8 cellular contexts compared by ENCODE assay signal in the genomic region with DNA sequence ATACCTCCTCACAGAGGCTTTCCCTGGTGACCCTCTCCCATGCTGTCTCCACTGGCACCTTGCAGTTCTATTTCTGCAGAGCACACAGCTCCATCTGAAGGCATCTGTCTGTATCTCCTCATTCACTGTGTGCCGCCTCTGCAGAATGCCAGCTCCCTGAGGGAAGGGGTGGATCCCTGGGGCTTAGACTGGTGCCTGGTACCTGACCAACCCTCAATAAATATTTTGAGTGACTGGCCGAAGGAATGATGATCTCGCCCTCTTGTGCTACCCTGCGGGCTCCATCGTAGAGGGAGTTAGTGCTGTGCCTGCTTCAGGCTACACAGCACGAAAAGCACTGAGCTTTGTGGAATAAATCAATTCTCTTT. TPM values are rescaled to one million over a fixed set of nuclear protein-coding genes. Genes with fewer than 3 reads are reported as not detected.
DNase-seq lines count a peak whose midpoint lies in the region; ATAC-seq and TF ChIP-seq lines count a peak whose summit lies in the region.

No MANE protein-coding gene starts in this region.

- H3K9me3 Mint-ChIP-seq in CD4-positive, CD25-positive, alpha-beta regulatory T cell, result peaks cover 0 to 3% (median 0%) of the 10 kb centered on the region in 7 donors

- H3F3A ChIP-seq in Loucy (ENCODE audit: low read depth), result no peaks in the 10 kb centered on the region; the same call in 1 of the 2 replicates

- TF ChIP-seq CTCF in Loucy (conservative IDR thresholded peaks at IDR 0.05; ENCODE audit: low read length) (peak; percentile 16; the same call in 1 of the 2 replicates), colonic mucosa (IDR thresholded peaks at IDR 0.05) (no peak), osteoblast (IDR thresholded peaks at IDR 0.05; ENCODE audit: extremely low read depth, low read depth, low read length) (no peak)

- peak overlapping the region; percentile 86 to 98 (median 89) for H3K27ac Mint-ChIP-seq in CD4-positive, CD25-positive, alpha-beta regulatory T cell

- intact Hi-C loops in colonic mucosa (cut with DNase I), result loop anchor here (5.0 kb wide), 1 partner anchor 166 kb away; a partner anchor contains a TSS

- H2AFZ ChIP-seq in Loucy (ENCODE audit: low read length), result no peak overlapping the region
- no peak overlapping the region for H2AFZ ChIP-seq in osteoblast (ENCODE audit: low read length)

- H3K4me1 ChIP-seq in CD4-positive, CD25-positive, alpha-beta regulatory T cell (ENCODE audit: control insufficient read depth, insufficient read depth, low read length, poor library complexity, severe bottlenecking), result peaks cover 71% of the 10 kb centered on the region
- H3K4me1 ChIP-seq in Loucy (ENCODE audit: insufficient read depth, low read length, poor library complexity, severe bottlenecking) (peaks cover 9% of the 10 kb centered on the region), colonic mucosa (peaks cover 5% of the 10 kb centered on the region), osteoblast (ENCODE audit: insufficient read depth, low read length) (peaks cover 14% of the 10 kb centered on the region)

- peaks cover 12 to 61% (median 41%) of the 10 kb centered on the region in 4 donors for H3K4me1 Mint-ChIP-seq in CD4-positive, CD25-positive, alpha-beta regulatory T cell

- H3K4me2 ChIP-seq in Loucy (ENCODE audit: low read depth, low read length, poor library complexity, severe bottlenecking), result peak overlapping the region; percentile 61
- H3K4me2 ChIP-seq in osteoblast (ENCODE audit: insufficient read depth, low read length), result no peak overlapping the region

- ATAC-seq in CD4-positive, CD25-positive, alpha-beta regulatory T cell (ENCODE audit: low read depth in 2 of 2), result no peak
- no peak for ATAC-seq in HG02571 (IDR thresholded peaks at IDR 0.05; ENCODE audit: unreplicated experiment)
- ATAC-seq in GM18520 (IDR thresholded peaks at IDR 0.05; ENCODE audit: unreplicated experiment), result no peak

- H3K27me3 Mint-ChIP-seq in CD4-positive, CD25-positive, alpha-beta regulatory T cell, result peaks cover 17% of the 10 kb centered on the region

- H4K20me1 ChIP-seq in Loucy (ENCODE audit: insufficient read depth, low read length, poor library complexity, severe bottlenecking) (no peaks in the 10 kb centered on the region), osteoblast (ENCODE audit: insufficient read depth, low read length) (peaks cover 4% of the 10 kb centered on the region)

- peaks cover 6% of the 10 kb centered on the region for H3K36me3 Mint-ChIP-seq in CD4-positive, CD25-positive, alpha-beta regulatory T cell

- peak overlapping the region; percentile 90 for H3K27ac ChIP-seq in CD4-positive, CD25-positive, alpha-beta regulatory T cell (ENCODE audit: insufficient read depth, low read length, poor library complexity, severe bottlenecking)
- H3K27ac ChIP-seq in colonic mucosa (peak overlapping the region; percentile 13), osteoblast (ENCODE audit: low read depth, low read length) (no peak overlapping the region)

- peaks cover 6% of the 10 kb centered on the region for H3K36me3 ChIP-seq in CD4-positive, CD25-positive, alpha-beta regulatory T cell (ENCODE audit: control insufficient read depth, insufficient read depth, low read length)
- H3K36me3 ChIP-seq in Loucy (ENCODE audit: insufficient read depth, low read length) (no peaks in the 10 kb centered on the region), colonic mucosa (no peaks in the 10 kb centered on the region), osteoblast (ENCODE audit: insufficient read depth, low read length) (no peaks in the 10 kb centered on the region)

- no peaks in the 10 kb centered on the region for H3K79me2 ChIP-seq in Loucy (ENCODE audit: insufficient read depth, low read length)
- no peaks in the 10 kb centered on the region for H3K79me2 ChIP-seq in osteoblast (ENCODE audit: insufficient read depth, low read length)

- H3K4me3 Mint-ChIP-seq in CD4-positive, CD25-positive, alpha-beta regulatory T cell, result peak overlapping the region; percentile 85 to 97 (median 90)

- peak overlapping the region; percentile 80 for H3K4me3 ChIP-seq in CD4-positive, CD25-positive, alpha-beta regulatory T cell (ENCODE audit: low read depth, low read length)
- H3K4me3 ChIP-seq in Loucy (ENCODE audit: low read length, poor library complexity, severe bottlenecking) (no peak overlapping the region), colonic mucosa (no peak overlapping the region), osteoblast (ENCODE audit: insufficient read depth, low read length) (no peak overlapping the region)

- H3K9me2 ChIP-seq in Loucy (replicated peaks; ENCODE audit: low read depth, low read length), result no peaks in the 10 kb centered on the region

- no peaks in the 10 kb centered on the region for H3K9me3 ChIP-seq in CD4-positive, CD25-positive, alpha-beta regulatory T cell (ENCODE audit: control insufficient read depth in 2 of 2, low read length in 2 of 2)
- H3K9me3 ChIP-seq in Loucy (ENCODE audit: insufficient read depth, low read depth, low read length) (no peaks in the 10 kb centered on the region), colonic mucosa (no peaks in the 10 kb centered on the region), osteoblast (ENCODE audit: low read depth, low read length) (no peaks in the 10 kb centered on the region)

- H3K27me3 ChIP-seq in CD4-positive, CD25-positive, alpha-beta regulatory T cell (ENCODE audit: control insufficient read depth, insufficient read depth, low read length), result peaks cover 3% of the 10 kb centered on the region
- H3K27me3 ChIP-seq in Loucy (ENCODE audit: insufficient read depth, low read length, poor library complexity, severe bottlenecking) (no peaks in the 10 kb centered on the region), colonic mucosa (peaks cover 18% of the 10 kb centered on the region), osteoblast (ENCODE audit: insufficient read depth, low read length) (peaks cover 29% of the 10 kb centered on the region)

- no peak overlapping the region for H3K9ac ChIP-seq in Loucy (ENCODE audit: low read depth, low read length, poor library complexity, severe bottlenecking)
- peak overlapping the region in 1 of 2 donors; percentile 5 for H3K9ac ChIP-seq in colonic mucosa (ENCODE audit: low read depth in 2 of 2, low read length in 2 of 2)

- no peak for DNase-seq in CD4-positive, CD25-positive, alpha-beta regulatory T cell
- DNase-seq in colonic mucosa (no peak), osteoblast (ENCODE audit: insufficient read length, low spot score, missing footprints) (peak; percentile 49), NCI-H1930 (lab: John Stamatoyannopoulos, UW) (no peak), NCI-H2171 treated with DMSO at 0.1 percent for 48 hours (lab: John Stamatoyannopoulos, UW) (no peak)

RNA-seq across cellular contexts. Expression of a gene that starts 1.6 kb away (rescaled TPM):
- 102 TPM for total RNA-seq in CD4-positive, CD25-positive, alpha-beta regulatory T cell
- polyA plus RNA-seq in CD4-positive, CD25-positive, alpha-beta regulatory T cell, result 10 to 100 TPM; 27.7 to 44.6 (median 35.4) TPM
- total RNA-seq in colonic mucosa (10 to 100 TPM; 15.0 to 21.1 TPM), osteoblast (12.7 and 14.5 TPM in 2 replicates)

RNA-seq across cellular contexts. Expression of a gene that starts 53.8 kb away (rescaled TPM):
- 4.9 TPM for total RNA-seq in CD4-positive, CD25-positive, alpha-beta regulatory T cell
- 1 to 10 TPM; 1.7 to 7.8 (median 2.2) TPM for polyA plus RNA-seq in CD4-positive, CD25-positive, alpha-beta regulatory T cell
- total RNA-seq in colonic mucosa, result under 1 TPM in 1 of 2 donors, not detected in 1; 0.45 TPM
- not detected in 2 replicates for total RNA-seq in osteoblast
